In genomic region chr15:92930776-92931175, GRCh38 we compare ENCODE assay signal across 10 cellular contexts. TPM values are rescaled to one million over a fixed set of nuclear protein-coding genes. Genes with fewer than 3 reads are reported as not detected.
A peak's percentile ranks its signal among the peaks of the same experiment; 100 is the strongest.
DNase-seq lines count a peak whose midpoint lies in the region; ATAC-seq and TF ChIP-seq lines count a peak whose summit lies in the region.
"Had no signal": no experiment of that assay in that cellular context is flagged by ENCODE, and none has a peak within 500 bp of the region (broad histone marks: within the 10 kb centered on the region; RNA-seq: fewer than 3 reads in every experiment).

No MANE protein-coding gene starts in this region.

- H3K36me3 ChIP-seq in adrenal gland (replicated peaks in 1 of 2): peaks cover 0 to 93% of the 10 kb centered on the region in 2 donors
- peaks cover 100% of the 10 kb centered on the region for H3K36me3 ChIP-seq in upper lobe of right lung

- no peak for DNase-seq in Right ventricle myocardium inferior (ENCODE audit: missing footprints)
- DNase-seq in cardiac septum (ENCODE audit: low spot score): no peak
- DNase-seq in adrenal gland: no peak
- DNase-seq in kidney glomerular epithelial cell (lab: John Stamatoyannopoulos, UW): peak; percentile 69
- DNase-seq in upper lobe of right lung: no peak
- no peak for DNase-seq in NCI-H510A (lab: John Stamatoyannopoulos, UW)
- DNase-seq: anterior cingulate cortex; stimulated activated naive CD4-positive, alpha-beta T cell had no signal

- no peak for TF ChIP-seq POLR2A in adrenal gland (IDR thresholded peaks at IDR 0.05)

- H3K4me1 ChIP-seq in adrenal gland (replicated peaks in 1 of 2) (peaks cover 8 to 19% of the 10 kb centered on the region in 2 donors), upper lobe of right lung (peaks cover 13% of the 10 kb centered on the region)

- H3K9me3 ChIP-seq in adrenal gland (replicated peaks in 1 of 3) (no peaks in the 10 kb centered on the region), upper lobe of right lung (no peaks in the 10 kb centered on the region)

- intact Hi-C loops in Right ventricle myocardium inferior (cut with DNase I) (no loop called here), cardiac septum (cut with DNase I) (no loop called here), adrenal gland (cut with DNase I) (no loop called here), upper lobe of right lung (cut with DNase I) (no loop called here)

- H3K4me3 ChIP-seq in adrenal gland: no peak overlapping the region
- H3K4me3 ChIP-seq in upper lobe of right lung: no peak overlapping the region

- TF ChIP-seq CTCF in adrenal gland (IDR thresholded peaks at IDR 0.05) (no peak), upper lobe of right lung (IDR thresholded peaks at IDR 0.05) (no peak)

- ATAC-seq in Right ventricle myocardium inferior: peak; percentile 38
- peak; percentile 56 for ATAC-seq in upper lobe of right lung
- ATAC-seq in HG03039 (IDR thresholded peaks at IDR 0.05; ENCODE audit: unreplicated experiment): no peak
- no peak for ATAC-seq in GM21515 (IDR thresholded peaks at IDR 0.05; ENCODE audit: unreplicated experiment)

- no peaks in the 10 kb centered on the region for H3K27me3 ChIP-seq in adrenal gland
- no peaks in the 10 kb centered on the region for H3K27me3 ChIP-seq in upper lobe of right lung

- H3K27ac ChIP-seq in adrenal gland (peak overlapping the region in 3 of 5 donors; percentile 10 to 40 (median 16)), upper lobe of right lung (peak overlapping the region; percentile 37)

- WGBS in adrenal gland, 4 donors: 0 to 33% (median 27%) methylated on average over 1 of the region's 1 CpG

RNA-seq across cellular contexts. Expression of gene CHD2, which starts 30.7 kb away (rescaled TPM):
- total RNA-seq in Right ventricle myocardium inferior (45.9 TPM), cardiac septum (59.5 TPM), adrenal gland (100 to 1,000 TPM in 2 of 8 donors, 10 to 100 TPM in 6; 41.3 to 115 (median 83.1) TPM), upper lobe of right lung (161 TPM)
- polyA plus RNA-seq in adrenal gland: 10 to 100 TPM; 40.1 to 60.2 (median 50.3) TPM

Comparison
In these comparisons a context has a peak if more than half of its experiments do, and no peak if none do; other contexts are left out.
1. ATAC-seq: peak in Right ventricle myocardium inferior (single experiment) and upper lobe of right lung (single experiment); none in HG03039 (single experiment) and GM21515 (single experiment).